In the genomic region with DNA sequence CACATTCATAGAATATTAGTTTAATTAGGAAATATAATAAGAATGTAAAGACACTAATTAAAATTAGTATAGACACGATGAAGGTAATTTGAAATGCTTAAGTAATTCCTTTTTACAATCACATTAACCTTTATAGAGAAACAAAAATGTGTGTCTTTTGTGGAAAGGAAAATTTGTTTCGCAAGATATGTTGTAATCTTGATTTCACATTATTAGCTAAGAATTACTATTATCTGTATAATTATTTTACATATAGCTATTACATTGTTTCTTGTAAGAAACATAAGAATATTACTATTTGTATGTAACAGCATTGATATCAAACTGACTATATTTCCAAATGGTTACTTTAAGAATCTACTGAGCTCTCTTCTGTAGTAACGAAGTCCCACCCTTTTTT, we compare ENCODE assay signal across 24 cellular contexts.
"Had no signal": no experiment of that assay in that cellular context is flagged by ENCODE, and none has a peak within 500 bp of the region (broad histone marks: within the 10 kb centered on the region; RNA-seq: fewer than 3 reads in every experiment).

No MANE protein-coding gene starts in this region.

- DNase-seq: activated CD4-positive, alpha-beta T cell treated with anti-CD3 and anti-CD28 coated beads for 1 hour; activated CD8-positive, alpha-beta memory T cell treated with anti-CD3 and anti-CD28 coated beads for 24 hours; activated effector memory CD4-positive, alpha-beta T cell treated with Interleukin-2 at 50 U/mL for 16 hours; activated naive CD4-positive, alpha-beta T cell treated with Interleukin-2 at 50 U/mL for 16 hours; activated naive CD8-positive, alpha-beta T cell treated with anti-CD3 and anti-CD28 coated beads, Interleukin-2, amount 10 ng/mL, durations not matched to agents 7 days and 5 days; amygdala; caudate nucleus; endodermal cell; foreskin melanocyte; islet precursor cell; left ventricle myocardium inferior; mesendoderm; mucosa of descending colon; spleen; stimulated activated naive CD4-positive, alpha-beta T cell treated with Interleukin-2 at 50 U/mL for 16 hours; T-helper 2 cell had no signal

- H3K27ac ChIP-seq: esophagus muscularis mucosa, left ventricle myocardium inferior, parathyroid adenoma, right atrium auricular region, spleen, tibial nerve had no signal

- H3K27me3 ChIP-seq: esophagus muscularis mucosa, right atrium auricular region, spleen, tibial nerve had no signal

- ATAC-seq: mucosa of descending colon; natural killer cell treated with Interleukin-12 subunit alpha and Interleukin-12 subunit beta and Interleukin-15 and Interleukin-18, amount 100 ng/mL, for 72 hours; WTC11 had no signal

- H3K9me3 Mint-ChIP-seq: activated naive CD8-positive, alpha-beta T cell treated with anti-CD3 and anti-CD28 coated beads, Interleukin-2, amount 10 ng/mL, durations not matched to agents 7 days and 5 days; dendritic cell treated with granulocyte-macrophage colony-stimulating factor and Interleukin-4, amounts not matched to agents 40 ng/mL and 50 ng/mL, for 4 days; endodermal cell; natural killer cell treated with Interleukin-12 subunit alpha and Interleukin-12 subunit beta and Interleukin-15 and Interleukin-18, amount 100 ng/mL, for 72 hours; WTC11 had no signal

- H3K36me3 ChIP-seq: esophagus muscularis mucosa, left ventricle myocardium inferior, right atrium auricular region, tibial nerve had no signal

- H3K27ac Mint-ChIP-seq: dendritic cell treated with granulocyte-macrophage colony-stimulating factor and Interleukin-4, amounts not matched to agents 40 ng/mL and 50 ng/mL, for 4 days; endodermal cell; WTC11 had no signal

- H3K9me3 ChIP-seq: esophagus muscularis mucosa, left ventricle myocardium inferior, mucosa of descending colon, right atrium auricular region, spleen, tibial nerve had no signal

- H3K4me3 ChIP-seq: esophagus muscularis mucosa, left ventricle myocardium inferior, lung, mucosa of descending colon, right atrium auricular region, spleen, tibial nerve had no signal

- H3K4me3 Mint-ChIP-seq: activated naive CD8-positive, alpha-beta T cell treated with anti-CD3 and anti-CD28 coated beads, Interleukin-2, amount 10 ng/mL, durations not matched to agents 7 days and 5 days; dendritic cell treated with granulocyte-macrophage colony-stimulating factor and Interleukin-4, amounts not matched to agents 40 ng/mL and 50 ng/mL, for 4 days; endodermal cell; natural killer cell treated with Interleukin-12 subunit alpha and Interleukin-12 subunit beta and Interleukin-15 and Interleukin-18, amount 100 ng/mL, for 72 hours; WTC11 had no signal

- H3K4me1 Mint-ChIP-seq: endodermal cell had no signal

- H3K27me3 Mint-ChIP-seq: activated naive CD8-positive, alpha-beta T cell treated with anti-CD3 and anti-CD28 coated beads, Interleukin-2, amount 10 ng/mL, durations not matched to agents 7 days and 5 days; dendritic cell treated with granulocyte-macrophage colony-stimulating factor and Interleukin-4, amounts not matched to agents 40 ng/mL and 50 ng/mL, for 4 days; natural killer cell treated with Interleukin-12 subunit alpha and Interleukin-12 subunit beta and Interleukin-15 and Interleukin-18, amount 100 ng/mL, for 72 hours had no signal

- H3K36me3 Mint-ChIP-seq: WTC11 had no signal

- H3K4me1 ChIP-seq: esophagus muscularis mucosa, left ventricle myocardium inferior, parathyroid adenoma, right atrium auricular region, tibial nerve had no signal
